15 cellular contexts compared by ENCODE assay signal in genomic region chr6:24658573-24659511, GRCh38. TPM values are rescaled to one million over a fixed set of nuclear protein-coding genes. Genes with fewer than 3 reads are reported as not detected.
DNase-seq lines count a peak whose midpoint lies in the region; ATAC-seq and TF ChIP-seq lines count a peak whose summit lies in the region.
"Had no signal": no experiment of that assay in that cellular context is flagged by ENCODE, and none has a peak within 500 bp of the region (broad histone marks: within the 10 kb centered on the region; RNA-seq: fewer than 3 reads in every experiment).

No MANE protein-coding gene starts in this region.

- H4K8ac ChIP-seq in trophoblast cell (ENCODE audit: low read depth, low read length), result no peak overlapping the region

- H3K27me3 ChIP-seq in trophoblast cell (ENCODE audit: insufficient read depth, low read length), result no peaks in the 10 kb centered on the region
- H3K27me3 ChIP-seq: ovary, vagina had no signal

- no peak overlapping the region for H3K4ac ChIP-seq in trophoblast cell (ENCODE audit: low read depth, low read length)

- no peak overlapping the region for H3K18ac ChIP-seq in trophoblast cell (ENCODE audit: low read length)

- WGBS in trophoblast cell (ENCODE audit: extremely low coverage, insufficient coverage, insufficient read length), result no CpG with 5 or more reads among the region's 9 CpGs

- no peak overlapping the region for H4K12ac ChIP-seq in trophoblast cell (ENCODE audit: low read depth, low read length)

- intact Hi-C loops in left ventricle myocardium superior (cut with micrococcal nuclease), result no loop called here

- no peak for ATAC-seq in left ventricle myocardium superior
- ATAC-seq in GM21529 (IDR thresholded peaks at IDR 0.05; ENCODE audit: unreplicated experiment), result no peak
- ATAC-seq in HG03175 (IDR thresholded peaks at IDR 0.05; ENCODE audit: unreplicated experiment), result no peak

- TF ChIP-seq CTCF in fibroblast of pulmonary artery (IDR thresholded peaks at IDR 0.05; ENCODE audit: low read length, missing control alignments), result no peak

- DNase-seq in EH (ENCODE audit: low read depth), result peak; percentile 63
- peak; percentile 97 for DNase-seq in NCI-H460 (ENCODE audit: extremely low read depth, low read depth)
- peak; percentile 79 for DNase-seq in fibroblast of pulmonary artery (ENCODE audit: low read depth)
- peak; percentile 28 to 41 for DNase-seq in trophoblast cell
- DNase-seq in stimulated activated CD4-positive, alpha-beta T cell treated with anti-CD3 and anti-CD28 coated beads, Interleukin-2, amount 100 ng/mL, for 24 hours, result no peak
- DNase-seq in left ventricle myocardium superior, result no peak
- DNase-seq: activated gamma-delta T cell treated with Interleukin-2 at 50 U/mL for 16 hours, dermis blood vessel endothelial cell, DMS79 treated with DMSO at 0.1 percent for 48 hours, NCI-H1092 treated with DMSO at 0.1 percent for 48 hours, ovary, WERI-Rb-1 had no signal

- no peak overlapping the region for H2BK120ac ChIP-seq in trophoblast cell (ENCODE audit: insufficient read depth, low read length, poor library complexity)

- no peaks in the 10 kb centered on the region for H3K79me1 ChIP-seq in trophoblast cell (ENCODE audit: low read length)

- no peak overlapping the region for H2BK12ac ChIP-seq in trophoblast cell (ENCODE audit: low read length)

- H3K23ac ChIP-seq in trophoblast cell (ENCODE audit: low read length), result no peak overlapping the region

- H3K79me2 ChIP-seq in trophoblast cell (ENCODE audit: control insufficient read depth, insufficient read depth, low read length, poor library complexity), result no peaks in the 10 kb centered on the region

- no peak overlapping the region for H3K4me2 ChIP-seq in trophoblast cell (ENCODE audit: low read length)

- peaks cover 7 to 12% of the 10 kb centered on the region in 2 experiments for H3K36me3 ChIP-seq in trophoblast cell (ENCODE audit: control insufficient read depth in 1 of 2, insufficient read depth in 2 of 2, low read length in 2 of 2)
- H3K36me3 ChIP-seq: ovary had no signal

- no peak overlapping the region for H2BK5ac ChIP-seq in trophoblast cell (ENCODE audit: low read depth, low read length, poor library complexity)

- no peaks in the 10 kb centered on the region for H3K4me1 ChIP-seq in trophoblast cell (ENCODE audit: control insufficient read depth in 1 of 2, insufficient read depth in 2 of 2, low read length in 2 of 2)

- H4K91ac ChIP-seq in trophoblast cell (ENCODE audit: low read depth, low read length), result no peak overlapping the region

- H3K9ac ChIP-seq in trophoblast cell (ENCODE audit: low read length), result no peak overlapping the region

- H3K27ac ChIP-seq in trophoblast cell (ENCODE audit: low read depth, low read length), result no peak overlapping the region
- H3K27ac ChIP-seq: ovary, vagina, WERI-Rb-1 had no signal

- H2AK5ac ChIP-seq in trophoblast cell (ENCODE audit: low read length), result no peak overlapping the region

- no peak overlapping the region for H3K4me3 ChIP-seq in fibroblast of pulmonary artery (replicated peaks; ENCODE audit: low read depth, low read length)
- H3K4me3 ChIP-seq in trophoblast cell (ENCODE audit: low read depth, low read length), result no peak overlapping the region
- H3K4me3 ChIP-seq: ovary, vagina had no signal

- no peak overlapping the region for H3K14ac ChIP-seq in trophoblast cell (ENCODE audit: low read length)

- H2AFZ ChIP-seq in trophoblast cell (ENCODE audit: insufficient read depth, low read length, poor library complexity), result no peak overlapping the region

- no peaks in the 10 kb centered on the region for H3K9me3 ChIP-seq in trophoblast cell (ENCODE audit: insufficient read depth, low read depth, low read length)
- H3K9me3 ChIP-seq: ovary, vagina had no signal

RNA-seq across cellular contexts. Expression of gene TDP2, which starts 7.9 kb away (rescaled TPM):
- total RNA-seq in NCI-H460 (2014; rRNA removed; shearing (Covaris generic)), result 104 and 113 TPM in 2 replicates
- polyA plus RNA-seq in NCI-H460 (2014; cell fraction: nucleus; rRNA removed), result 46.4 and 61.9 TPM in 2 replicates
- 24.1 and 25.0 TPM in 2 replicates for polyA plus RNA-seq in trophoblast cell (2013)
- total RNA-seq in left ventricle myocardium superior, result 24.3 TPM

RNA-seq across cellular contexts. Expression of gene ACOT13, which starts 8.0 kb away (rescaled TPM):
- 33.4 and 51.5 TPM in 2 replicates for total RNA-seq in NCI-H460 (2014; rRNA removed; shearing (Covaris generic))
- 7.5 and 9.4 TPM in 2 replicates for polyA plus RNA-seq in NCI-H460 (2014; cell fraction: nucleus; rRNA removed)
- 40.1 and 41.9 TPM in 2 replicates for polyA plus RNA-seq in trophoblast cell (2013)
- total RNA-seq in left ventricle myocardium superior, result 80.0 TPM

RNA-seq across cellular contexts. Expression of gene KIAA0319, which starts 12.9 kb away (rescaled TPM):
- total RNA-seq in NCI-H460 (2014; rRNA removed; shearing (Covaris generic)), result 5.5 and 8.2 TPM in 2 replicates
- polyA plus RNA-seq in NCI-H460 (2014; cell fraction: nucleus; rRNA removed), result 14.8 and 18.4 TPM in 2 replicates
- polyA plus RNA-seq in trophoblast cell (2013), result 0.04 and 0.07 TPM in 2 replicates
- total RNA-seq in left ventricle myocardium superior, result not detected
- total RNA-seq: dermis blood vessel endothelial cell had no signal

Comparison
In these comparisons a context has a peak if more than half of its experiments do, and no peak if none do; other contexts are left out.
1. DNase-seq: peak in EH (single experiment), NCI-H460 (single experiment), fibroblast of pulmonary artery (single experiment) and trophoblast cell (2 of 2); none in stimulated activated CD4-positive, alpha-beta T cell treated with anti-CD3 and anti-CD28 coated beads, Interleukin-2, amount 100 ng/mL, for 24 hours (0 of 2) and left ventricle myocardium superior (single experiment).